ENCODE assay signal across 9 cellular contexts in the genomic region with DNA sequence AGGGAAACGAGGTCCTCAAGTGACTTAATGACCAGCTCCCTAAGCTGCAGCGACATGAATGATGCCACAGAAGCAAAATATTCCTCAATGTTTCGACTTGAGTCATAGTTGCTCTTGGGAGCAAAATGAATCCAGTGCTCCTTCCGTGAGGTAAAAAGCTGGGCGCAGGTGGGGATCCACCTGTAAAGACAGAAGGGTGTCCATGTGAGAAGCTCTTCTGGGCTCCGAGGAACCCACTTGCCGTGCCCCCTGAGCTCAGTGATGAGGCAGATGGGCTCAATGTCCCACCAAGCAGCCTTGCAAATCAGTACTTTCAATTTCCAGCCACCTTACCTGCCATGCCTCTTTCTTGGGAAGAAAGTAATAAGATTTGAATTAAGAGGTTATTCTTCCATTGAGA. TPM values are rescaled to one million over a fixed set of nuclear protein-coding genes. Genes with fewer than 3 reads are reported as not detected.
"Had no signal": no experiment of that assay in that cellular context is flagged by ENCODE, and none has a peak within 500 bp of the region (broad histone marks: within the 10 kb centered on the region; RNA-seq: fewer than 3 reads in every experiment).

No MANE protein-coding gene starts in this region.

- H3K9me3 ChIP-seq: HAP-1 had no signal

- H3K4me3 ChIP-seq: GM23248, GM23338, HAP-1 had no signal

- H2AFZ ChIP-seq: GM23248, GM23338 had no signal

- H3K4me2 ChIP-seq: GM23338 had no signal

- H3K27ac ChIP-seq: GM23248 had no signal

- DNase-seq: GM23248, GOT3, H7, H9, HCEC 1CT, HFFc6 had no signal

- H3K9ac ChIP-seq: GM23248 had no signal

- FAIRE-seq: H54 had no signal

- H3K4me1 ChIP-seq: HAP-1 had no signal

- H3K36me3 ChIP-seq: HAP-1 had no signal

RNA-seq across cellular contexts. Expression of a gene that starts 25.5 kb away (rescaled TPM):
- total RNA-seq: GM23248, HFFc6 had no signal
- polyA plus RNA-seq: GM23248 had no signal
